9 cellular contexts compared by ENCODE assay signal in the genomic region with DNA sequence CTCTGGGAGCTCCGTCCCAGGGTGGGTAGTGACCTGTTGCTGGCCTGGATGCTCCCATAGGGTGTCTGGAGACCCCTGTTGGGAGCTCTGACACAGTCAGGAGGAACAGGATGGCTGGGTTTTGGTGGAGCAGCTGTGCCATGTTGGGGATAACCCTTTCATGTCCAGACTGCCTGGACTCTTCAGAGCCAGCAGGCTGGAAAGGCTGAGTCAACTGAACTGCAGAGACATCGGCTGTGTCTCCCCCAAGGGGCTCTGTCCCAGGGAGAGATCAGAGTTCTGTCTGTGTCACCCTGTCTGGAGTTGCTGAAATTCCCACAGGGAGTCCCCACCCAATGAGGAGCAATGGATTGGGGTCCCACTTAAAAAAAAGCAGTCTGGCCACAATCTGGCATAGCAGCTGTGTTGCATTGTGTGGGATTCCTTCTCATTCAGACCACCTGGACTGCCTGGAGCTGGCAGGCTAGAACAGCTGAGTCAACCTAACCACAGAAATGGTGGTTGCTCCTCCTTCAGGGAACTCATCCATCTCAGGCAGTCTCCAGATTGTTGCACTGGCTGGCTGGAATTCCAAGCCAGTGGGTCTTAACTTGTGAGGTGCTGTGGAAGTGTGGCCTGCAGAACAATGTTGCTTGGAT. TPM values are rescaled to one million over a fixed set of nuclear protein-coding genes. Genes with fewer than 3 reads are reported as not detected.
DNase-seq lines count a peak whose midpoint lies in the region.
"Had no signal": no experiment of that assay in that cellular context is flagged by ENCODE, and none has a peak within 500 bp of the region (broad histone marks: within the 10 kb centered on the region; RNA-seq: fewer than 3 reads in every experiment).

No MANE protein-coding gene starts in this region.

- DNase-seq in GOT3 (lab: John Stamatoyannopoulos, UW) (peak; percentile 1), SJSA1 (ENCODE audit: low read depth in 1 of 2, low spot score in 2 of 2) (peak; percentile 94 to 95), fibroblast of peridontal ligament (ENCODE audit: extremely low read depth) (peak; percentile 93), NCI-H510A (lab: John Stamatoyannopoulos, UW) (no peak), HPDE6-E6E7 (ENCODE audit: extremely low spot score) (no peak), 8988T (no peak)
- DNase-seq: activated B cell treated with CpG ODN at 0.5 μM for 24 hours, Karpas-422 had no signal

- peak overlapping the region; percentile 51 for H3K4me2 ChIP-seq in skeletal muscle satellite cell (ENCODE audit: low read length)

- H3K27ac ChIP-seq in SJSA1 = peak overlapping the region; percentile 71

- H3K4me1 ChIP-seq in SJSA1 (replicated peaks) = peaks cover 25% of the 10 kb centered on the region
- peaks cover 12% of the 10 kb centered on the region for H3K4me1 ChIP-seq in skeletal muscle satellite cell (ENCODE audit: control insufficient read depth, insufficient read depth, low read length)

- peaks cover 19% of the 10 kb centered on the region for H3K9me3 ChIP-seq in SJSA1 (replicated peaks)
- H3K9me3 ChIP-seq in skeletal muscle satellite cell (replicated peaks; ENCODE audit: low read length) = peaks cover 10% of the 10 kb centered on the region

- H3K27me3 ChIP-seq in SJSA1 (replicated peaks) (no peaks in the 10 kb centered on the region), skeletal muscle satellite cell (ENCODE audit: control insufficient read depth, insufficient read depth, low read length) (no peaks in the 10 kb centered on the region)

- H3K4me3 ChIP-seq in SJSA1 (no peak overlapping the region), skeletal muscle satellite cell (ENCODE audit: low read length) (no peak overlapping the region)

- H3K9ac ChIP-seq in skeletal muscle satellite cell (ENCODE audit: low read depth, low read length) = no peak overlapping the region

- H3K36me3 ChIP-seq in SJSA1 (peaks cover 56% of the 10 kb centered on the region), skeletal muscle satellite cell (ENCODE audit: insufficient read depth, low read length) (peaks cover 5% of the 10 kb centered on the region)

RNA-seq across cellular contexts. Expression of a gene that starts 37.2 kb away (rescaled TPM):
- total RNA-seq in SJSA1 (2014; rRNA removed; shearing (Covaris generic)) = 112 and 124 TPM in 2 replicates
- 34.1 and 45.4 TPM in 2 replicates for total RNA-seq in skeletal muscle satellite cell (2012; rRNA removed)

Comparison
In these comparisons a context has a peak if more than half of its experiments do, and no peak if none do; other contexts are left out.
1. DNase-seq: peak in GOT3 (single experiment), SJSA1 (2 of 2) and fibroblast of peridontal ligament (single experiment); none in NCI-H510A (single experiment), HPDE6-E6E7 (single experiment) and 8988T (single experiment).